ENCODE assay signal across 20 cellular contexts in the genomic region with DNA sequence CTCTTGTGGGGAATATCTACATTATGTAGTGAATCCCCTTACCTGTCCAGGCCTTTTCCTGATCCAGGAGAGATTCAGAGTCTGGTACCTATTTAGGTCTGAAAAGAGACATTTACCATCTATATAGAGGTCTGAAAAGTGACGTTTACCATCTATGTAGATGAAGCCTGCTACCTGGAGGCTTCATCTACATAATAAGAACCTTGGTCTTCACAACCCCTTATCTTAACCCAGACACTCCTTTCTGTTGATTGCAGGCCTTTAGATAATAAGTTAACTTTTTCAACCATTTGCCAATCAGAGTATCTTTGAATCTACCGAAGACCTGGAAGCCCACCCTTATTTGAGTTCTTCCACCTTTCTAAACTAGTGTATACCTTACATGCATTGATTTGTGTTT.
"Had no signal": no experiment of that assay in that cellular context is flagged by ENCODE, and none has a peak within 500 bp of the region (broad histone marks: within the 10 kb centered on the region; RNA-seq: fewer than 3 reads in every experiment).

No MANE protein-coding gene starts in this region.

- ATAC-seq: left colon; lower lobe of right lung; naive thymus-derived CD4-positive, alpha-beta T cell had no signal

- DNase-seq: activated CD4-positive, alpha-beta T cell treated with anti-CD3 and anti-CD28 coated beads for 4 hours; activated CD4-positive, alpha-beta T cell treated with anti-CD3 and anti-CD28 coated beads, Interleukin-2, amount 50 U/mL, for 48 hours; activated CD4-positive, CD25-positive, alpha-beta regulatory T cell; activated naive CD4-positive, alpha-beta T cell treated with Interleukin-2 at 50 U/mL for 16 hours; activated naive CD8-positive, alpha-beta T cell treated with anti-CD3 and anti-CD28 coated beads for 36 hours; activated T-cell treated with anti-CD3 and anti-CD28 coated beads, Interleukin-2, amount 50 U/mL, for 48 hours; effector CD8-positive, alpha-beta T cell; head of caudate nucleus; left colon; lower lobe of right lung; naive thymus-derived CD4-positive, alpha-beta T cell; occipital lobe; spleen; stimulated activated CD4-positive, alpha-beta T cell treated with anti-CD3 and anti-CD28 coated beads, Interleukin-4, amount 100 ng/mL, for 1 hour; stimulated activated naive CD4-positive, alpha-beta T cell; T1000; uterus had no signal

- H3K4me1 ChIP-seq: lower lobe of right lung, spleen, uterus had no signal

- H3K9me3 Mint-ChIP-seq: activated naive CD8-positive, alpha-beta T cell treated with anti-CD3 and anti-CD28 coated beads for 36 hours; naive thymus-derived CD4-positive, alpha-beta T cell; neural crest cell had no signal

- H3K27me3 Mint-ChIP-seq: activated naive CD8-positive, alpha-beta T cell treated with anti-CD3 and anti-CD28 coated beads for 36 hours; naive thymus-derived CD4-positive, alpha-beta T cell had no signal

- H3K27me3 ChIP-seq: esophagus muscularis mucosa, spleen, tibial nerve, uterus had no signal

- H3K36me3 ChIP-seq: uterus had no signal

- H3K36me3 Mint-ChIP-seq: activated naive CD8-positive, alpha-beta T cell treated with anti-CD3 and anti-CD28 coated beads for 36 hours had no signal

- H3K4me3 Mint-ChIP-seq: activated naive CD8-positive, alpha-beta T cell treated with anti-CD3 and anti-CD28 coated beads for 36 hours; naive thymus-derived CD4-positive, alpha-beta T cell; neural crest cell had no signal

- H3K27ac ChIP-seq: lower lobe of right lung, spleen, tibial nerve, uterus had no signal

- H3K9me3 ChIP-seq: esophagus muscularis mucosa, lower lobe of right lung, spleen, tibial nerve, uterus had no signal

- H3K4me3 ChIP-seq: esophagus muscularis mucosa, lower lobe of right lung, spleen, tibial nerve, uterus had no signal

- H3K27ac Mint-ChIP-seq: activated naive CD8-positive, alpha-beta T cell treated with anti-CD3 and anti-CD28 coated beads for 36 hours; naive thymus-derived CD4-positive, alpha-beta T cell had no signal
